ENCODE assay signal across 1 cellular context in genomic region chr20:38315290-38315966, GRCh38.
TF ChIP-seq lines count a peak whose summit lies in the region.

No MANE protein-coding gene starts in this region.

TF ChIP-seq in H1, 55 proteins besides CTCF, POLR2A, EP300 and RAD21:
- TF ChIP-seq MAX (IDR thresholded peaks at IDR 0.05) (no peak), CHD2 (IDR thresholded peaks at IDR 0.05; ENCODE audit: low read length) (no peak), ASH2L (IDR thresholded peaks at IDR 0.05; ENCODE audit: low read length) (no peak), SAP30 (IDR thresholded peaks at IDR 0.05; ENCODE audit: insufficient read depth, insufficient replicate concordance, low read length) (no peak), ATF2 (IDR thresholded peaks at IDR 0.05; ENCODE audit: low read length) (no peak), JUN (IDR thresholded peaks at IDR 0.05; ENCODE audit: low read depth, low read length) (no peak), MAFK (IDR thresholded peaks at IDR 0.05; ENCODE audit: low read depth, low read length) (no peak), SIN3A (conservative IDR thresholded peaks at IDR 0.05 in 1 of 2, IDR thresholded peaks at IDR 0.05 in 1 of 2; ENCODE audit: low read depth in 1 of 2, low read length in 2 of 2) (no peak), JUND (IDR thresholded peaks at IDR 0.05; ENCODE audit: low read length) (no peak), KDM1A (IDR thresholded peaks at IDR 0.05; ENCODE audit: borderline replicate concordance, low read length) (no peak), KDM4A (IDR thresholded peaks at IDR 0.05; ENCODE audit: low read depth, low read length, severe bottlenecking) (no peak), CEBPB (IDR thresholded peaks at IDR 0.05; ENCODE audit: low read depth, low read length) (no peak), NRF1 (IDR thresholded peaks at IDR 0.05; ENCODE audit: low read depth, low read length) (no peak), CTBP2 (IDR thresholded peaks at IDR 0.05; ENCODE audit: borderline replicate concordance, insufficient read depth, insufficient read length, low read length) (no peak), TAF7 (optimal IDR thresholded peaks at IDR 0.05; ENCODE audit: borderline replicate concordance, low read depth, low read length) (no peak)
